ENCODE assay signal across 2 cellular contexts in the genomic region with DNA sequence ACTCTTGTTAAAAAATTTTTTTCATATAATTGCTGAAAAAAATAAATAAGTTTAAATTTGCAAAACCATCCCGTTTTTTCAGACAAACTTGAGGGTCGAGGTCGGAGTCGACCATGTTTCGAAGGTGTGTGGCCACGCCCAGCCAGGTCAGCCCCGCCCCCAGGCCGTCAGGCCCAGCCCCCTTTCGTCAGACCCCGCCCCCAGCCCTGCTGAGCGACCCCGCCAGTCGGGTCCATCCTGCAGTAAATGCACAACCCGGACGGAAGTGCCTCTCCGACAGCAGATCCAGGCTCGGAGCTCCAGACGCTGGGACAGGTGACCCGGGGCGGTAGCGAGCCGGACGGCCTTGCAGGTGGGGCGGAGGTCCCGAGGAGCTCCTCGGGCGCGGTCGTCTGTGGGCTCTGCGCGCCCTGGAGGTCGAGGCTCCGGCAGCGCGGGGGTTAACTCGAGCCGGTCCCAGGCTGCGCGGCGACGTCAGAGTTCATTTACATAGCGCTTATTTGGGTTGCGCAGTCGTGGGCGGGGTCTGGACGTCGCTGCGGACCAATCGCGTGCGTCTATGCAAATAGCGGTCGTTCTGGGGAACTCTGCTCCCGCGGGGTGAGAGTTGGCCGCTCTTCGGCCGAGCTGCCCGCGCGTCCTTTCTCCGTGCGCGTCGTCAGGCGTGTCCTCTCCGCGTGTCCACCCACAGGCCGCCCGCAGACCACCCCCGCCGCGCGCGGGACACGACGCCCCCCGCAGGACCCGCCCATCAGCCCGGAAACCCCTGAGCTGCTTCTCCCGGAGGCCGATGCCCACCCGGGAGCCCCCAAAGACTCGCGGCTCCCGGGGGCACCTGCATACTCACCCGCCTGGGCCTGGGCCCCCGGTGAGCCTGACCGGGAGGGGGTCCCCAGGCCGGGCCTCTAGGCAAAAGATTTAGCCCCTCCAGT.
A peak's percentile ranks its signal among the peaks of the same experiment; 100 is the strongest.
TF ChIP-seq lines count a peak whose summit lies in the region.

A gene with protein sequence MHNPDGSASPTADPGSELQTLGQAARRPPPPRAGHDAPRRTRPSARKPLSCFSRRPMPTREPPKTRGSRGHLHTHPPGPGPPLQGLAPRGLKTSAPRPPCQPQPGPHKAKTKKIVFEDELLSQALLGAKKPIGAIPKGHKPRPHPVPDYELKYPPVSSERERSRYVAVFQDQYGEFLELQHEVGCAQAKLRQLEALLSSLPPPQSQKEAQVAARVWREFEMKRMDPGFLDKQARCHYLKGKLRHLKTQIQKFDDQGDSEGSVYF (plus strand): TSS at position 225 of the 932 bp plus-strand sequence. CDS start 22 bp downstream, at position 247.

TF ChIP-seq in IMR-90, 13 proteins besides CTCF, POLR2A, EP300 and RAD21:
- TF ChIP-seq RFX5 (IDR thresholded peaks at IDR 0.05; ENCODE audit: low read depth, low read length) (peak; percentile 8; the same call in 1 of the 2 replicates), CEBPB (IDR thresholded peaks at IDR 0.05; ENCODE audit: low read depth, low read length) (peak; percentile 95), MAZ (IDR thresholded peaks at IDR 0.05; ENCODE audit: borderline replicate concordance, low read depth, low read length) (peak; percentile 10; the same call in 1 of the 2 replicates), MXI1 (IDR thresholded peaks at IDR 0.05; ENCODE audit: borderline replicate concordance, low read depth, low read length) (peak; percentile 69; the same call in 1 of the 2 replicates), CHD1 (IDR thresholded peaks at IDR 0.05; ENCODE audit: low read depth, low read length) (no peak)

TF ChIP-seq in endothelial cell of umbilical vein, 7 proteins besides CTCF, POLR2A, EP300 and RAD21:
- TF ChIP-seq, protein P1, sequence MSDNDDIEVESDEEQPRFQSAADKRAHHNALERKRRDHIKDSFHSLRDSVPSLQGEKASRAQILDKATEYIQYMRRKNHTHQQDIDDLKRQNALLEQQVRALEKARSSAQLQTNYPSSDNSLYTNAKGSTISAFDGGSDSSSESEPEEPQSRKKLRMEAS (IDR thresholded peaks at IDR 0.05; ENCODE audit: insufficient read depth, insufficient read length) = peak; percentile 17
- no peak for TF ChIP-seq JUN (IDR thresholded peaks at IDR 0.05; ENCODE audit: borderline replicate concordance, insufficient read depth, insufficient read length, low read depth)
- TF ChIP-seq POLR2AphosphoS5 (IDR thresholded peaks at IDR 0.05; ENCODE audit: insufficient read depth, low read depth, low read length) = peak; percentile 90
- no peak for TF ChIP-seq GATA2 (IDR thresholded peaks at IDR 0.05; ENCODE audit: insufficient read depth, insufficient read length, low read depth, low read length)
- no peak for TF ChIP-seq MYC (IDR thresholded peaks at IDR 0.05; ENCODE audit: low read depth, low read length)
- TF ChIP-seq EZH2 (IDR thresholded peaks at IDR 0.05; ENCODE audit: borderline replicate concordance, low read depth, low read length, severe bottlenecking) = no peak
TF ChIP-seq in endothelial cell of umbilical vein: peak in this region for 2.
